ENCODE assay signal across 26 cellular contexts in the genomic region with DNA sequence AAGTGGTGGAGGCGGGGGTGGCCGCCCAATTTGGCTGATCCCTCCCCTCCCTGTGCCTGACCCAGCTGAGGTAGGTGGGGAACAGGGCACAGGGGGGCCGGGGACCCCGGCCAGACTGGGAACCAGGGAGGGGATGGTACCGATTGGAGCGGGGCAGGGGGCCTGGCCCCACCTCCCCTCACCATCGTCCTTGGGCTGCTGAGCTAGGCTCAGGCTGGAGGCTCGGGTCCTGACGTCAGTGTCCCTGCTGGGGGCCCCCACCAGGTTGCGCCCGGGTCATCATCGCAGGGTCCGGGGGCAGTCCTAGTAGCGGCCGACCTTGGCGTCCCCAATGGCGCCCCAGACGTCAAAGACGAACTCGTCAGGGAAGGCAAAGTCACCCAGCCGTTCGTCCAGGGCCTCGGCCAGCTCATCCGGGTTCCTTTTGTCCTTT. TPM values are rescaled to one million over a fixed set of nuclear protein-coding genes. Genes with fewer than 3 reads are reported as not detected.
DNase-seq lines count a peak whose midpoint lies in the region; ATAC-seq, FAIRE-seq and TF ChIP-seq lines count a peak whose summit lies in the region.
"Had no signal": no experiment of that assay in that cellular context is flagged by ENCODE, and none has a peak within 500 bp of the region (broad histone marks: within the 10 kb centered on the region; RNA-seq: fewer than 3 reads in every experiment).

No MANE protein-coding gene starts in this region.

- TF ChIP-seq EP300 in K562 (IDR thresholded peaks at IDR 0.05; ENCODE audit: low read length), result no peak
- TF ChIP-seq EP300 in tibial nerve (IDR thresholded peaks at IDR 0.05), result no peak

- intact Hi-C loops in HCT116 (cut with micrococcal nuclease), result no loop called here
- intact Hi-C loops in K562 (cut with micrococcal nuclease), result no loop called here
- intact Hi-C loops in thyroid gland (cut with DNase I), result no loop called here

- H3K9me3 ChIP-seq in HCT116 (ENCODE audit: control insufficient read depth in 1 of 2, insufficient read depth in 1 of 2, low read depth in 1 of 2, low read length in 2 of 2), result no peaks in the 10 kb centered on the region
- H3K9me3 ChIP-seq in K562 (replicated peaks; ENCODE audit: control insufficient read depth, insufficient read depth, low read depth, low read length), result no peaks in the 10 kb centered on the region
- H3K9me3 ChIP-seq in thyroid gland, result no peaks in the 10 kb centered on the region
- H3K9me3 ChIP-seq in tibial nerve, result no peaks in the 10 kb centered on the region

- H3K79me2 ChIP-seq in HCT116 (ENCODE audit: insufficient read depth, low read length) (peaks cover 8% of the 10 kb centered on the region; the same call in 1 of the 2 replicates), K562 (ENCODE audit: control insufficient read depth, insufficient read depth, low read length) (no peaks in the 10 kb centered on the region)

- H3K4me3 Mint-ChIP-seq in mesothelial cell of epicardium, result no peak overlapping the region
- H3K4me3 Mint-ChIP-seq: activated CD8-positive, alpha-beta memory T cell treated with anti-CD3 and anti-CD28 coated beads, Interleukin-2, amount 10 ng/mL, durations not matched to agents 7 days and 5 days; activated naive CD4-positive, alpha-beta T cell treated with anti-CD3 and anti-CD28 coated beads for 36 hours; activated T-cell treated with anti-CD3 and anti-CD28 coated beads, Interleukin-2, amount 50 U/mL, for 72 hours; effector memory CD8-positive, alpha-beta T cell had no signal

- RAD21 ChIA-PET in HCT116 (lab: Charles Lee; ENCODE audit: low non-redundant PET in 1 of 2, low total read pairs in 2 of 2, uncharacterized antibody in 2 of 2, unreplicated experiment in 2 of 2), result no interaction called here

- no peak overlapping the region for H3K9ac ChIP-seq in HCT116 (ENCODE audit: low read length)
- H3K9ac ChIP-seq in K562 (ENCODE audit: insufficient read depth in 1 of 2, low read depth in 2 of 2, low read length in 2 of 2), result 0 out of 4 replicates have a peak overlapping the region, but pooled peaks of 1 of the 2 experiments have one; percentile 36
- H3K9ac ChIP-seq: neural progenitor cell had no signal

- no peak overlapping the region for H3K4me2 ChIP-seq in HCT116 (ENCODE audit: low read length)
- no peak overlapping the region for H3K4me2 ChIP-seq in K562 (ENCODE audit: insufficient read depth, low read length)
- H3K4me2 ChIP-seq: neural progenitor cell had no signal

- H3K36me3 Mint-ChIP-seq in mesothelial cell of epicardium, result peaks cover 11% of the 10 kb centered on the region
- H3K36me3 Mint-ChIP-seq: activated CD8-positive, alpha-beta memory T cell treated with anti-CD3 and anti-CD28 coated beads, Interleukin-2, amount 10 ng/mL, durations not matched to agents 7 days and 5 days had no signal

- no peaks in the 10 kb centered on the region for H3K9me3 Mint-ChIP-seq in mesothelial cell of epicardium
- H3K9me3 Mint-ChIP-seq: activated naive CD4-positive, alpha-beta T cell treated with anti-CD3 and anti-CD28 coated beads for 36 hours; activated T-cell treated with anti-CD3 and anti-CD28 coated beads, Interleukin-2, amount 50 U/mL, for 72 hours; effector memory CD8-positive, alpha-beta T cell; neural progenitor cell had no signal

- TF ChIP-seq POLR2A in HCT116 (IDR thresholded peaks at IDR 0.05; ENCODE audit: borderline replicate concordance, extremely low read depth, insufficient read depth, insufficient read length), result no peak
- TF ChIP-seq POLR2A in K562 (conservative IDR thresholded peaks at IDR 0.05), result no peak
- no peak for TF ChIP-seq POLR2A in thyroid gland (IDR thresholded peaks at IDR 0.05)
- TF ChIP-seq POLR2A in tibial nerve (IDR thresholded peaks at IDR 0.05), result no peak

- no peaks in the 10 kb centered on the region for H3K27me3 ChIP-seq in HCT116 (ENCODE audit: insufficient read depth, low read length)
- H3K27me3 ChIP-seq in K562 (ENCODE audit: control insufficient read depth in 2 of 2, insufficient read depth in 2 of 2, low read length in 2 of 2), result no peaks in the 10 kb centered on the region
- H3K27me3 ChIP-seq in thyroid gland, result no peaks in the 10 kb centered on the region
- H3K27me3 ChIP-seq in tibial nerve, result peaks cover 0 to 25% of the 10 kb centered on the region in 2 donors
- H3K27me3 ChIP-seq: neural progenitor cell had no signal

- WGBS in K562 (ENCODE audit: insufficient coverage, low coverage, missing lambda C conversion rate), result 86% methylated on average over 10 of the region's 24 CpGs
- 79 to 93% methylated on average over 11 to 18 of the region's 24 CpGs for WGBS in thyroid gland, 2 donors
- 72% methylated on average over 22 to 24 of the region's 24 CpGs for WGBS in tibial nerve, 2 donors

- TF ChIP-seq CTCF in HCT116 (IDR thresholded peaks at IDR 0.05 in 2 of 3, conservative IDR thresholded peaks at IDR 0.05 in 1 of 3; ENCODE audit: borderline replicate concordance in 1 of 3, insufficient read depth in 1 of 3, low read depth in 2 of 3, low read length in 2 of 3), result no peak
- no peak for TF ChIP-seq CTCF in K562 (IDR thresholded peaks at IDR 0.05 in 2 of 3, conservative IDR thresholded peaks at IDR 0.05 in 1 of 3; ENCODE audit: insufficient read depth in 2 of 3, low read depth in 1 of 3, low read length in 3 of 3)
- TF ChIP-seq CTCF in mesothelial cell of epicardium (IDR thresholded peaks at IDR 0.05; ENCODE audit: unreplicated experiment), result no peak
- no peak for TF ChIP-seq CTCF in thyroid gland (IDR thresholded peaks at IDR 0.05)
- no peak for TF ChIP-seq CTCF in tibial nerve (IDR thresholded peaks at IDR 0.05)

- BruUV-seq in HCT116 (replicated peaks; lab: Mats Ljungman, UMichigan) (TSS peak; percentile 60), K562 (replicated peaks; lab: Mats Ljungman, UMichigan) (TSS peak; percentile 71)

- H4K20me1 ChIP-seq in HCT116 (ENCODE audit: insufficient read depth) (no peaks in the 10 kb centered on the region), K562 (replicated peaks; ENCODE audit: control insufficient read depth, insufficient read depth, low read length) (no peaks in the 10 kb centered on the region)

- no peaks in the 10 kb centered on the region for H3K9me1 ChIP-seq in K562 (ENCODE audit: control insufficient read depth, insufficient read depth, low read length)

- H3K27ac ChIP-seq in HCT116 (ENCODE audit: low read depth, low read length) (no peak overlapping the region), K562 (ENCODE audit: extremely low read depth, low read depth, low read length) (no peak overlapping the region), thyroid gland (no peak overlapping the region), tibial nerve (peak overlapping the region in 2 of 4 donors; percentile 33 to 67)
- H3K27ac ChIP-seq: HL-60, neural progenitor cell, WERI-Rb-1 had no signal

- H3K4me1 ChIP-seq in HCT116 (ENCODE audit: control insufficient read depth in 1 of 2, insufficient read depth in 2 of 2, low read length in 2 of 2), result peaks cover 22 to 40% of the 10 kb centered on the region in 2 experiments; a peak in 3 of 4 replicates
- peaks cover 9 to 64% of the 10 kb centered on the region in 2 experiments for H3K4me1 ChIP-seq in K562 (replicated peaks in 1 of 2; ENCODE audit: control insufficient read depth in 2 of 2, insufficient read depth in 2 of 2, low read length in 2 of 2)
- peaks cover 0 to 13% of the 10 kb centered on the region in 2 donors for H3K4me1 ChIP-seq in thyroid gland
- H3K4me1 ChIP-seq in tibial nerve, result peaks cover 0 to 50% (median 17%) of the 10 kb centered on the region in 4 donors

- no peak overlapping the region for H2AFZ ChIP-seq in HCT116 (ENCODE audit: low read depth, low read length, poor library complexity, severe bottlenecking)
- no peak overlapping the region for H2AFZ ChIP-seq in K562 (ENCODE audit: low read depth, low read length)
- H2AFZ ChIP-seq: neural progenitor cell had no signal

- no peaks in the 10 kb centered on the region for H3K27me3 Mint-ChIP-seq in mesothelial cell of epicardium (ENCODE audit: low read depth)
- H3K27me3 Mint-ChIP-seq: progenitor cell of endocrine pancreas had no signal

- in situ Hi-C loops in K562 (cut with MboI), result loop anchor here (5.0 kb wide), 1 partner anchor 281 kb away; no protein-coding TSS in a partner anchor

- no peaks in the 10 kb centered on the region for H3K9me2 ChIP-seq in HCT116 (ENCODE audit: insufficient read depth)

- POLR2A ChIA-PET in HCT116 (lab: Charles Lee) (interaction anchor here (0.7 kb wide), 1 partner anchor 341 kb away, joined by 3 read pairs; the partner anchor contains the start of gene ASF1B), K562 (lab: Yijun Ruan, JAX) (interaction anchor here (0.6 to 1.0 kb wide), 4 partner anchors 28 to 71 kb away, joined by 3 to 4 read pairs (median 4); no protein-coding TSS in a partner anchor)

- CTCF ChIA-PET in HCT116 (lab: Charles Lee), result interaction anchor here (0.8 to 2.9 kb wide), 3 partner anchors 11 to 341 kb away, joined by 3 to 14 read pairs (median 4); partner anchors contain the start of gene DNAJB1
- CTCF ChIA-PET in K562 (lab: Yijun Ruan, JAX; ENCODE audit: low intra/inter-chr PET ratio), result interaction anchor here (0.6 kb wide), 1 partner anchor 598 kb away, joined by 4 read pairs; no protein-coding TSS in a partner anchor

- peaks cover 40% of the 10 kb centered on the region for H3K4me1 Mint-ChIP-seq in mesothelial cell of epicardium

- no peak for ATAC-seq in HCT116
- ATAC-seq in K562, result no peak
- ATAC-seq: activated CD8-positive, alpha-beta memory T cell treated with anti-CD3 and anti-CD28 coated beads, Interleukin-2, amount 10 ng/mL, durations not matched to agents 7 days and 5 days; activated T-cell treated with anti-CD3 and anti-CD28 coated beads, Interleukin-2, amount 50 U/mL, for 72 hours; effector memory CD8-positive, alpha-beta T cell; esophagus mucosa had no signal

- TF ChIP-seq RAD21 in HCT116 (IDR thresholded peaks at IDR 0.05; ENCODE audit: low read depth), result no peak
- TF ChIP-seq RAD21 in K562 (CRISPR knock-in tag; conservative IDR thresholded peaks at IDR 0.05 in 1 of 2, IDR thresholded peaks at IDR 0.05 in 1 of 2), result no peak

- peak overlapping the region; percentile 94 for H3K27ac Mint-ChIP-seq in mesothelial cell of epicardium
- H3K27ac Mint-ChIP-seq: activated CD8-positive, alpha-beta memory T cell treated with anti-CD3 and anti-CD28 coated beads, Interleukin-2, amount 10 ng/mL, durations not matched to agents 7 days and 5 days; activated naive CD4-positive, alpha-beta T cell treated with anti-CD3 and anti-CD28 coated beads for 36 hours; activated T-cell treated with anti-CD3 and anti-CD28 coated beads, Interleukin-2, amount 50 U/mL, for 72 hours; neural progenitor cell had no signal

- no peak for DNase-seq in HCT116 (ENCODE audit: low read depth, low spot score)
- no peak for DNase-seq in K562 (ENCODE audit: extremely low read depth in 1 of 4, low spot score in 3 of 4)
- no peak for DNase-seq in mesothelial cell of epicardium (ENCODE audit: low spot score in 2 of 2, unreplicated experiment in 2 of 2)
- DNase-seq in thyroid gland, result no peak
- DNase-seq in tibial nerve (ENCODE audit: low spot score in 2 of 2), result no peak
- DNase-seq in NCI-H2029 treated with DMSO at 0.1 percent for 48 hours (lab: John Stamatoyannopoulos, UW), result no peak
- DNase-seq: activated CD4-positive, alpha-beta T cell treated with anti-CD3 and anti-CD28 coated beads, Interleukin-2, amount 50 U/mL, for 1 hour; activated CD8-positive, alpha-beta memory T cell treated with anti-CD3 and anti-CD28 coated beads, Interleukin-2, amount 10 ng/mL, durations not matched to agents 7 days and 5 days; activated naive CD4-positive, alpha-beta T cell treated with anti-CD3 and anti-CD28 coated beads for 36 hours; activated T-cell treated with anti-CD3 and anti-CD28 coated beads, Interleukin-2, amount 50 U/mL, for 72 hours; amniotic stem cell; effector memory CD8-positive, alpha-beta T cell; islet precursor cell; NCI-H1092; NCI-H187; RPMI8226; stimulated activated CD8-positive, alpha-beta memory T cell treated with anti-CD3 and anti-CD28 coated beads, Interleukin-4, amount 100 ng/mL, for 48 hours; T-helper 9 cell; trophoblast cell; WERI-Rb-1 had no signal

- no peak overlapping the region for H3K4me3 ChIP-seq in HCT116 (replicated peaks in 1 of 2; ENCODE audit: low read depth in 1 of 2, low read length in 2 of 2)
- no peak overlapping the region for H3K4me3 ChIP-seq in K562
- H3K4me3 ChIP-seq in thyroid gland (replicated peaks in 1 of 3), result no peak overlapping the region
- no peak overlapping the region for H3K4me3 ChIP-seq in tibial nerve
- H3K4me3 ChIP-seq: neural progenitor cell had no signal

- FAIRE-seq in K562 (lab: Jason Lieb, UNC), result no peak
- FAIRE-seq: colon, frontal cortex had no signal

- peaks cover 9 to 19% of the 10 kb centered on the region in 2 experiments; a peak in 3 of 4 replicates for H3K36me3 ChIP-seq in HCT116 (ENCODE audit: control insufficient read depth in 1 of 2, insufficient read depth in 2 of 2, low read length in 2 of 2)
- peaks cover 19% of the 10 kb centered on the region; the same call in 2 of the 3 replicates for H3K36me3 ChIP-seq in K562 (ENCODE audit: control insufficient read depth, insufficient read depth, low read length)
- H3K36me3 ChIP-seq in thyroid gland, result peaks cover 31 to 34% of the 10 kb centered on the region in 2 donors
- peaks cover 0 to 61% (median 4%) of the 10 kb centered on the region in 3 donors for H3K36me3 ChIP-seq in tibial nerve
- H3K36me3 ChIP-seq: neural progenitor cell had no signal

RNA-seq across cellular contexts. Expression of gene PTGER1, which starts 3.0 kb away (rescaled TPM):
- total RNA-seq in HCT116 (2021; ENCODE audit: unreplicated experiment) (1.1 TPM), K562 (2014; rRNA removed) (0.27 and 0.29 TPM in 2 replicates), K562 (2014; rRNA removed; fragmentation: Illumina TruSeq; extraction: Trizol) (not detected in 2 replicates), K562 (2015; rRNA removed; fragmentation: Illumina TruSeq; extraction: Trizol) (not detected in 2 replicates), K562 (2021) (0.29 and 0.35 TPM in 2 replicates), mesothelial cell of epicardium (2.8 to 3.5 TPM (median 2.8 TPM) in 3 replicates), thyroid gland (1 to 10 TPM in 1 of 4 donors, not detected in 3; 1.5 TPM), tibial nerve (1 to 10 TPM in 3 of 4 donors, under 1 TPM in 1; 0.90 to 5.9 (median 3.5) TPM)
- 0.47 and 0.55 TPM in 2 replicates for polyA plus RNA-seq in HCT116 (2012)
- not detected in 2 replicates for total RNA-seq in K562 (2011; cell fraction: chromatin; rRNA removed; ENCODE audit: low replicate concordance)
- total RNA-seq in K562 (2011; cell fraction: nucleolus; rRNA removed), result 1.1 and 1.3 TPM in 2 replicates
- total RNA-seq in K562 (2011; cell fraction: nucleoplasm; rRNA removed), result 0.51 TPM in 1 of 2 replicates, not detected in the other
- polyA plus RNA-seq in K562 (2011; rRNA removed) (0.06 TPM in 1 of 2 replicates, not detected in the other), K562 (2014; fragmentation: Illumina TruSeq; extraction: Trizol) (not detected in 2 replicates), K562 (2014; fragmentation: Nextera tagmentation; extraction: Ambion mirVana) (not detected), K562 (2014; rRNA removed) (0.34 and 0.36 TPM in 2 replicates)
- polyA plus RNA-seq in K562 (2011; cell fraction: cytosol; rRNA removed), result 0.10 and 0.88 TPM in 2 replicates
- 0.13 and 0.34 TPM in 2 replicates for polyA plus RNA-seq in K562 (2011; cell fraction: nucleus; rRNA removed)
- polyA plus RNA-seq in K562 (2012), result 0.16 and 0.65 TPM in 2 replicates
- polyA minus RNA-seq in K562 (2011; rRNA and poly(A)+ RNA removed), result not detected in 2 replicates
- not detected in 2 replicates for polyA minus RNA-seq in K562 (2011; cell fraction: cytosol; rRNA and poly(A)+ RNA removed)
- polyA minus RNA-seq in K562 (2011; cell fraction: nucleus; rRNA and poly(A)+ RNA removed), result 0.40 TPM in 1 of 2 replicates, not detected in the other
- total RNA-seq: activated naive CD4-positive, alpha-beta T cell treated with anti-CD3 and anti-CD28 coated beads for 36 hours; frontal cortex had no signal

RNA-seq across cellular contexts. Expression of gene GIPC1, which starts 17.8 kb away (rescaled TPM):
- total RNA-seq in HCT116 (2021; ENCODE audit: unreplicated experiment), result 103 TPM
- 112 and 135 TPM in 2 replicates for polyA plus RNA-seq in HCT116 (2012)
- total RNA-seq in K562 (2011; cell fraction: chromatin; rRNA removed; ENCODE audit: low replicate concordance), result 18.6 and 50.3 TPM in 2 replicates
- total RNA-seq in K562 (2011; cell fraction: nucleolus; rRNA removed), result 32.9 and 38.4 TPM in 2 replicates
- 26.4 and 30.8 TPM in 2 replicates for total RNA-seq in K562 (2011; cell fraction: nucleoplasm; rRNA removed)
- 54.7 and 71.2 TPM in 2 replicates for total RNA-seq in K562 (2014; rRNA removed)
- 7.8 and 12.0 TPM in 2 replicates for total RNA-seq in K562 (2014; rRNA removed; fragmentation: Illumina TruSeq; extraction: Trizol)
- 39.7 and 46.3 TPM in 2 replicates for total RNA-seq in K562 (2015; rRNA removed; fragmentation: Illumina TruSeq; extraction: Trizol)
- 49.7 and 51.7 TPM in 2 replicates for total RNA-seq in K562 (2021)
- 24.8 and 26.6 TPM in 2 replicates for polyA plus RNA-seq in K562 (2011; rRNA removed)
- 25.0 and 75.6 TPM in 2 replicates for polyA plus RNA-seq in K562 (2011; cell fraction: cytosol; rRNA removed)
- 15.3 and 27.8 TPM in 2 replicates for polyA plus RNA-seq in K562 (2011; cell fraction: nucleus; rRNA removed)
- polyA plus RNA-seq in K562 (2012), result 37.9 and 39.8 TPM in 2 replicates
- polyA plus RNA-seq in K562 (2014; fragmentation: Illumina TruSeq; extraction: Trizol), result 13.6 and 35.1 TPM in 2 replicates
- 1 to 10 TPM in 1 of 2 experiments, under 1 TPM in 1; 0.49 to 1.1 TPM for polyA plus RNA-seq in K562 (2014; fragmentation: Nextera tagmentation; extraction: Ambion mirVana)
- polyA plus RNA-seq in K562 (2014; rRNA removed), result 50.8 and 52.2 TPM in 2 replicates
- polyA minus RNA-seq in K562 (2011; rRNA and poly(A)+ RNA removed), result 6.3 and 11.7 TPM in 2 replicates
- polyA minus RNA-seq in K562 (2011; cell fraction: cytosol; rRNA and poly(A)+ RNA removed), result 32.3 and 41.7 TPM in 2 replicates
- 8.9 and 9.0 TPM in 2 replicates for polyA minus RNA-seq in K562 (2011; cell fraction: nucleus; rRNA and poly(A)+ RNA removed)
- total RNA-seq in mesothelial cell of epicardium, result 108 to 111 TPM (median 111 TPM) in 3 replicates
- 10 to 100 TPM; 34.7 to 93.7 (median 55.4) TPM for total RNA-seq in thyroid gland
- 100 to 1,000 TPM in 3 of 4 donors, 10 to 100 TPM in 1; 61.8 to 122 (median 113) TPM for total RNA-seq in tibial nerve

RNA-seq across cellular contexts. Expression of gene DNAJB1, which starts 40.1 kb away (rescaled TPM):
- total RNA-seq in HCT116 (2021; ENCODE audit: unreplicated experiment), result 175 TPM
- polyA plus RNA-seq in HCT116 (2012), result 129 and 139 TPM in 2 replicates
- total RNA-seq in K562 (2011; cell fraction: chromatin; rRNA removed; ENCODE audit: low replicate concordance), result 66.1 and 87.4 TPM in 2 replicates
- 67.0 and 68.3 TPM in 2 replicates for total RNA-seq in K562 (2011; cell fraction: nucleolus; rRNA removed)
- total RNA-seq in K562 (2011; cell fraction: nucleoplasm; rRNA removed), result 68.0 and 69.1 TPM in 2 replicates
- total RNA-seq in K562 (2014; rRNA removed), result 62.1 and 71.5 TPM in 2 replicates
- 51.2 and 60.9 TPM in 2 replicates for total RNA-seq in K562 (2014; rRNA removed; fragmentation: Illumina TruSeq; extraction: Trizol)
- 85.3 and 86.5 TPM in 2 replicates for total RNA-seq in K562 (2015; rRNA removed; fragmentation: Illumina TruSeq; extraction: Trizol)
- total RNA-seq in K562 (2021), result 94.8 and 99.9 TPM in 2 replicates
- 83.5 and 113 TPM in 2 replicates for polyA plus RNA-seq in K562 (2011; rRNA removed)
- 101 TPM in 2 replicates for polyA plus RNA-seq in K562 (2011; cell fraction: cytosol; rRNA removed)
- 78.2 and 79.0 TPM in 2 replicates for polyA plus RNA-seq in K562 (2011; cell fraction: nucleus; rRNA removed)
- polyA plus RNA-seq in K562 (2012), result 69.4 and 84.8 TPM in 2 replicates
- polyA plus RNA-seq in K562 (2014; fragmentation: Illumina TruSeq; extraction: Trizol), result 78.3 and 100 TPM in 2 replicates
- 10 to 100 TPM; 13.2 to 16.2 TPM for polyA plus RNA-seq in K562 (2014; fragmentation: Nextera tagmentation; extraction: Ambion mirVana)
- polyA plus RNA-seq in K562 (2014; rRNA removed), result 61.7 and 79.2 TPM in 2 replicates
- 71.6 and 93.9 TPM in 2 replicates for polyA minus RNA-seq in K562 (2011; rRNA and poly(A)+ RNA removed)
- 31.4 and 40.9 TPM in 2 replicates for polyA minus RNA-seq in K562 (2011; cell fraction: cytosol; rRNA and poly(A)+ RNA removed)
- 22.5 and 40.4 TPM in 2 replicates for polyA minus RNA-seq in K562 (2011; cell fraction: nucleus; rRNA and poly(A)+ RNA removed)
- 106 to 113 TPM (median 110 TPM) in 3 replicates for total RNA-seq in mesothelial cell of epicardium
- 10 to 100 TPM; 49.1 to 61.1 (median 55.3) TPM for total RNA-seq in thyroid gland
- total RNA-seq in tibial nerve, result 100 to 1,000 TPM in 1 of 4 donors, 10 to 100 TPM in 3; 48.9 to 132 (median 73.9) TPM

RNA-seq across cellular contexts. Expression of gene PKN1, which starts 45.0 kb away (rescaled TPM):
- total RNA-seq in HCT116 (2021; ENCODE audit: unreplicated experiment) (248 TPM), K562 (2014; rRNA removed) (108 and 133 TPM in 2 replicates), K562 (2014; rRNA removed; fragmentation: Illumina TruSeq; extraction: Trizol) (25.8 and 37.3 TPM in 2 replicates), K562 (2015; rRNA removed; fragmentation: Illumina TruSeq; extraction: Trizol) (75.0 and 80.6 TPM in 2 replicates), K562 (2021) (222 and 228 TPM in 2 replicates), mesothelial cell of epicardium (84.5 to 89.1 TPM (median 85.9 TPM) in 3 replicates), thyroid gland (10 to 100 TPM; 66.5 to 79.8 (median 74.2) TPM), tibial nerve (100 to 1,000 TPM in 2 of 4 donors, 10 to 100 TPM in 2; 73.9 to 150 (median 118) TPM)
- 238 and 241 TPM in 2 replicates for polyA plus RNA-seq in HCT116 (2012)
- 22.5 and 89.0 TPM in 2 replicates for total RNA-seq in K562 (2011; cell fraction: chromatin; rRNA removed; ENCODE audit: low replicate concordance)
- total RNA-seq in K562 (2011; cell fraction: nucleolus; rRNA removed), result 76.9 and 79.6 TPM in 2 replicates
- total RNA-seq in K562 (2011; cell fraction: nucleoplasm; rRNA removed), result 33.7 and 45.6 TPM in 2 replicates
- polyA plus RNA-seq in K562 (2011; rRNA removed) (52.1 and 63.7 TPM in 2 replicates), K562 (2014; fragmentation: Illumina TruSeq; extraction: Trizol) (77.5 and 97.5 TPM in 2 replicates), K562 (2014; fragmentation: Nextera tagmentation; extraction: Ambion mirVana) (under 1 TPM; 0.30 to 0.57 TPM), K562 (2014; rRNA removed) (97.3 and 108 TPM in 2 replicates)
- 66.1 and 116 TPM in 2 replicates for polyA plus RNA-seq in K562 (2011; cell fraction: cytosol; rRNA removed)
- polyA plus RNA-seq in K562 (2011; cell fraction: nucleus; rRNA removed), result 105 and 144 TPM in 2 replicates
- 160 and 186 TPM in 2 replicates for polyA plus RNA-seq in K562 (2012)
- 37.3 and 59.9 TPM in 2 replicates for polyA minus RNA-seq in K562 (2011; rRNA and poly(A)+ RNA removed)
- polyA minus RNA-seq in K562 (2011; cell fraction: cytosol; rRNA and poly(A)+ RNA removed), result 93.0 and 105 TPM in 2 replicates
- 25.6 and 39.1 TPM in 2 replicates for polyA minus RNA-seq in K562 (2011; cell fraction: nucleus; rRNA and poly(A)+ RNA removed)

RNA-seq across cellular contexts. Expression of gene TECR, which starts 51.3 kb away (rescaled TPM):
- total RNA-seq in HCT116 (2021; ENCODE audit: unreplicated experiment) (232 TPM), K562 (2014; rRNA removed) (86.0 and 158 TPM in 2 replicates), K562 (2014; rRNA removed; fragmentation: Illumina TruSeq; extraction: Trizol) (33.1 and 36.7 TPM in 2 replicates), K562 (2015; rRNA removed; fragmentation: Illumina TruSeq; extraction: Trizol) (81.9 and 91.6 TPM in 2 replicates), K562 (2021) (186 and 195 TPM in 2 replicates), mesothelial cell of epicardium (111 to 116 TPM (median 115 TPM) in 3 replicates), thyroid gland (100 to 1,000 TPM in 2 of 4 donors, 10 to 100 TPM in 2; 75.5 to 126 (median 99.0) TPM), tibial nerve (10 to 100 TPM; 33.1 to 55.1 (median 43.6) TPM)
- 305 and 352 TPM in 2 replicates for polyA plus RNA-seq in HCT116 (2012)
- 122 and 325 TPM in 2 replicates for total RNA-seq in K562 (2011; cell fraction: chromatin; rRNA removed; ENCODE audit: low replicate concordance)
- total RNA-seq in K562 (2011; cell fraction: nucleolus; rRNA removed), result 437 and 484 TPM in 2 replicates
- 307 and 324 TPM in 2 replicates for total RNA-seq in K562 (2011; cell fraction: nucleoplasm; rRNA removed)
- polyA plus RNA-seq in K562 (2011; rRNA removed) (68.0 and 169 TPM in 2 replicates), K562 (2014; fragmentation: Illumina TruSeq; extraction: Trizol) (204 and 211 TPM in 2 replicates), K562 (2014; fragmentation: Nextera tagmentation; extraction: Ambion mirVana) (10 to 100 TPM; 29.3 to 73.2 TPM), K562 (2014; rRNA removed) (81.4 and 108 TPM in 2 replicates)
- polyA plus RNA-seq in K562 (2011; cell fraction: cytosol; rRNA removed), result 224 and 335 TPM in 2 replicates
- polyA plus RNA-seq in K562 (2011; cell fraction: nucleus; rRNA removed), result 326 and 378 TPM in 2 replicates
- 229 and 297 TPM in 2 replicates for polyA plus RNA-seq in K562 (2012)
- 76.6 and 95.7 TPM in 2 replicates for polyA minus RNA-seq in K562 (2011; rRNA and poly(A)+ RNA removed)
- polyA minus RNA-seq in K562 (2011; cell fraction: cytosol; rRNA and poly(A)+ RNA removed), result 188 and 209 TPM in 2 replicates
- 66.2 and 80.1 TPM in 2 replicates for polyA minus RNA-seq in K562 (2011; cell fraction: nucleus; rRNA and poly(A)+ RNA removed)
